28 cellular contexts compared by ENCODE assay signal in the genomic region with DNA sequence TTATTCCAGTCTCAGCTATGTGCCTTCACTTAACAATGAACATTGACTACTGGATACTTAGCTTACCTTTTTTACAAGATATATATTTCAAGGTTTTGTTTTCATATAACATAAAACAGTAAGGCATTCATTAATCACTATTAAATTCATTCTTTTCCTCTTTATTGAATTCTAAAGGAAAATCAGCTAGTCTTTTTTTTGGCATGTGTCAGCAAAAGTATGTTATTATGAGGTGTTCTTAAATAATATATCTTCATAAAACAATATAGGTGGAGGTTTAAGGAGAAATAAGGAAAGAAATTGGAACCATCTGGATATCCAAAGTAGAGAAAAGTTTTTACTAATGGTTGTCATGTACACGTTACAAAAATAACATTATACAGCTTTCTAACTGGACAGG.
"Had no signal": no experiment of that assay in that cellular context is flagged by ENCODE, and none has a peak within 500 bp of the region (broad histone marks: within the 10 kb centered on the region; RNA-seq: fewer than 3 reads in every experiment).

No MANE protein-coding gene starts in this region.

- H3K9ac ChIP-seq: parathyroid adenoma had no signal

- H3K79me2 ChIP-seq: parathyroid adenoma had no signal

- H3K9me3 Mint-ChIP-seq: endodermal cell; immature natural killer cell; naive thymus-derived CD8-positive, alpha-beta T cell; stimulated activated effector memory CD8-positive, alpha-beta T cell treated with anti-CD3 and anti-CD28 coated beads, Interleukin-12 subunit alpha, Interleukin-12 subunit beta, amount 100 ng/mL, for 72 hours; type B pancreatic cell had no signal

- FAIRE-seq: keratinocyte had no signal

- H2AFZ ChIP-seq: parathyroid adenoma had no signal

- ATAC-seq: esophagus mucosa; foreskin keratinocyte; heart right ventricle; left lobe of liver; naive thymus-derived CD8-positive, alpha-beta T cell; sciatic nerve; stimulated activated effector memory CD8-positive, alpha-beta T cell treated with anti-CD3 and anti-CD28 coated beads, Interleukin-12 subunit alpha, Interleukin-12 subunit beta, amount 100 ng/mL, for 72 hours had no signal

- H3K27ac Mint-ChIP-seq: immature natural killer cell; progenitor cell of endocrine pancreas; stimulated activated effector memory CD8-positive, alpha-beta T cell treated with anti-CD3 and anti-CD28 coated beads, Interleukin-12 subunit alpha, Interleukin-12 subunit beta, amount 100 ng/mL, for 72 hours; type B pancreatic cell had no signal

- H3K4me3 ChIP-seq: heart right ventricle, smooth muscle cell, stomach, thyroid gland had no signal

- H3K4me2 ChIP-seq: smooth muscle cell had no signal

- H3K4me3 Mint-ChIP-seq: endodermal cell; immature natural killer cell; naive thymus-derived CD8-positive, alpha-beta T cell; stimulated activated effector memory CD8-positive, alpha-beta T cell treated with anti-CD3 and anti-CD28 coated beads, Interleukin-12 subunit alpha, Interleukin-12 subunit beta, amount 100 ng/mL, for 72 hours; type B pancreatic cell had no signal

- H3K27me3 ChIP-seq: foreskin keratinocyte, heart right ventricle, stomach, thyroid gland had no signal

- H3K27me3 Mint-ChIP-seq: naive thymus-derived CD8-positive, alpha-beta T cell had no signal

- H3K27ac ChIP-seq: epithelial cell of prostate, foreskin keratinocyte, heart right ventricle, parathyroid adenoma, stomach, thyroid gland had no signal

- H3K9me3 ChIP-seq: stomach, thyroid gland had no signal

- H3K36me3 ChIP-seq: heart right ventricle, stomach, thyroid gland had no signal

- H3K4me1 ChIP-seq: foreskin keratinocyte, parathyroid adenoma, thyroid gland had no signal

- DNase-seq: cerebellar nuclear complex; cortex of kidney; effector CD4-positive, alpha-beta T cell; endodermal cell; foreskin keratinocyte; glutamatergic neuron; heart right ventricle; hippocampal formation; immature natural killer cell; mammary epithelial cell; mesendoderm; naive thymus-derived CD8-positive, alpha-beta T cell; stimulated activated CD4-positive, alpha-beta T cell treated with anti-CD3 and anti-CD28 coated beads, Interleukin-12 subunit alpha, Interleukin-12 subunit beta, amount 100 ng/mL, for 4 hours; stimulated activated CD4-positive, alpha-beta T cell treated with anti-CD3 and anti-CD28 coated beads, Interleukin-1b, Interleukin-23, amount 100 ng/mL, for 48 hours; stimulated activated CD4-positive, alpha-beta T cell treated with anti-CD3 and anti-CD28 coated beads, Interleukin-4, amount 100 ng/mL, for 24 hours; stimulated activated naive CD4-positive, alpha-beta T cell treated with Interleukin-2 at 50 U/mL for 16 hours; stomach; thyroid gland had no signal

- H3K36me3 Mint-ChIP-seq: stimulated activated effector memory CD8-positive, alpha-beta T cell treated with anti-CD3 and anti-CD28 coated beads, Interleukin-12 subunit alpha, Interleukin-12 subunit beta, amount 100 ng/mL, for 72 hours; type B pancreatic cell had no signal
